28 cellular contexts compared by ENCODE assay signal in the genomic region with DNA sequence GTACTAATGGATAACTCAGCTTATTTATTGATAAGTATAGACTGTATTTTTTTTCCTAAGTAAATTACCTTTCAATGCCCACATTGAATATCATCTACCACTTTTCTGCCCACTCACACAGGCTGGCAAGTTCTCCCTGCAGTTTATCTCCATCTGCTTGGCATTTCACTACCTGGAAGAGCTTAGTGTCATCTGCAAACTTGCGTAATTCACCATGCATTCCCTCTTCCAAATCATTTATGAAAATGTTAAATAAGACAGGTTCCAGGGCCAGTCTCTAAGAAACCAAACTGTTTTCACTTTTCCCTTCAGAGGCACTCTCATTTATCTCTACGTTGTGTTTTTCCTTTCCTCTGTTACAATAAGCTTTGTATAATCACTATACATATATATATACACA.
"Had no signal": no experiment of that assay in that cellular context is flagged by ENCODE, and none has a peak within 500 bp of the region (broad histone marks: within the 10 kb centered on the region; RNA-seq: fewer than 3 reads in every experiment).

No MANE protein-coding gene starts in this region.

- H3K4me1 ChIP-seq: stomach, suprapubic skin, testis, thyroid gland, tibial artery, tibial nerve, transverse colon, upper lobe of left lung, upper lobe of right lung, uterus, vagina had no signal

- H3K27ac ChIP-seq: stomach, suprapubic skin, testis, thoracic aorta, thyroid gland, tibial artery, tibial nerve, transverse colon, upper lobe of left lung, upper lobe of right lung, uterus, vagina had no signal

- DNase-seq: stimulated activated CD4-positive, alpha-beta T cell treated with anti-CD3 and anti-CD28 coated beads, Interleukin-2, amount 100 ng/mL, for 48 hours; stimulated activated CD4-positive, alpha-beta T cell treated with anti-CD3 and anti-CD28 coated beads, Interleukin-4, amount 100 ng/mL, for 1 hour; stimulated activated CD4-positive, alpha-beta T cell treated with anti-CD3 and anti-CD28 coated beads, Interleukin-4, amount 100 ng/mL, for 24 hours; stimulated activated CD4-positive, alpha-beta T cell treated with anti-CD3 and anti-CD28 coated beads, Interleukin-4, amount 100 ng/mL, for 4 hours; stimulated activated CD8-positive, alpha-beta memory T cell treated with anti-CD3 and anti-CD28 coated beads, Interleukin-4, amount 100 ng/mL, for 48 hours; stimulated activated naive B cell treated with anti-CD40 and anti-IgM and Interleukin-4, amounts not matched to agents 10 μg/mL and 1 μg/mL and 100 μg/mL, for 72 hours; stimulated activated naive CD4-positive, alpha-beta T cell; stimulated activated naive CD4-positive, alpha-beta T cell treated with Interleukin-2 at 50 U/mL for 16 hours; stimulated activated naive CD8-positive, alpha-beta T cell treated with anti-CD3 and anti-CD28 coated beads, Interleukin-15, amount 100 ng/mL, for 72 hours; stimulated activated naive CD8-positive, alpha-beta T cell treated with anti-CD3 and anti-CD28 coated beads, Interleukin-15, Interleukin-2, amounts not matched to agents 100 U/mL and 50 U/mL, for 24 hours; stomach; substantia nigra; testis; thyroid gland; tibial artery; transverse colon; trophoblast cell; upper lobe of left lung; upper lobe of right lung; uterus had no signal

- ATAC-seq: stimulated activated effector memory CD8-positive, alpha-beta T cell treated with anti-CD3 and anti-CD28 coated beads, Interleukin-12 subunit alpha, Interleukin-12 subunit beta, amount 100 ng/mL, for 72 hours; stimulated activated memory B cell treated with anti-CD40 and anti-IgM and Interleukin-4, amounts not matched to agents 10 μg/mL and 1 μg/mL and 100 μg/mL, for 72 hours; stimulated activated naive B cell treated with anti-CD40 and anti-IgM and Interleukin-4, amounts not matched to agents 10 μg/mL and 1 μg/mL and 100 μg/mL, for 72 hours; stimulated activated naive CD8-positive, alpha-beta T cell treated with anti-CD3 and anti-CD28 coated beads, Interleukin-15, amount 100 ng/mL, for 72 hours; stimulated activated naive CD8-positive, alpha-beta T cell treated with anti-CD3 and anti-CD28 coated beads, Interleukin-15, Interleukin-2, amounts not matched to agents 100 U/mL and 50 U/mL, for 24 hours; upper lobe of right lung had no signal

- H3K36me3 ChIP-seq: stomach, suprapubic skin, thoracic aorta, thyroid gland, tibial artery, tibial nerve, transverse colon, upper lobe of left lung, upper lobe of right lung, uterus, vagina had no signal

- H3K4me3 ChIP-seq: stomach, suprapubic skin, testis, thoracic aorta, thyroid gland, tibial artery, tibial nerve, transverse colon, upper lobe of left lung, upper lobe of right lung, uterus, vagina had no signal

- H3K36me3 Mint-ChIP-seq: stimulated activated effector memory CD8-positive, alpha-beta T cell treated with anti-CD3 and anti-CD28 coated beads, Interleukin-12 subunit alpha, Interleukin-12 subunit beta, amount 100 ng/mL, for 72 hours; stimulated activated memory B cell treated with anti-CD40 and anti-IgM and Interleukin-4, amounts not matched to agents 10 μg/mL and 1 μg/mL and 100 μg/mL, for 72 hours; stimulated activated naive B cell treated with anti-CD40 and anti-IgM and Interleukin-4, amounts not matched to agents 10 μg/mL and 1 μg/mL and 100 μg/mL, for 72 hours; type B pancreatic cell had no signal

- H3K9me3 Mint-ChIP-seq: stimulated activated memory B cell treated with anti-CD40 and anti-IgM and Interleukin-4, amounts not matched to agents 10 μg/mL and 1 μg/mL and 100 μg/mL, for 72 hours; type B pancreatic cell had no signal

- H3K9me3 ChIP-seq: stomach, suprapubic skin, testis, thoracic aorta, thyroid gland, tibial artery, tibial nerve, transverse colon, upper lobe of left lung, upper lobe of right lung, uterus, vagina had no signal

- H3K27me3 ChIP-seq: stomach, suprapubic skin, testis, thyroid gland, tibial artery, tibial nerve, transverse colon, upper lobe of left lung, upper lobe of right lung, uterus, vagina had no signal

- H3K27ac Mint-ChIP-seq: stimulated activated effector memory CD8-positive, alpha-beta T cell treated with anti-CD3 and anti-CD28 coated beads, Interleukin-12 subunit alpha, Interleukin-12 subunit beta, amount 100 ng/mL, for 72 hours; stimulated activated memory B cell treated with anti-CD40 and anti-IgM and Interleukin-4, amounts not matched to agents 10 μg/mL and 1 μg/mL and 100 μg/mL, for 72 hours; stimulated activated naive B cell treated with anti-CD40 and anti-IgM and Interleukin-4, amounts not matched to agents 10 μg/mL and 1 μg/mL and 100 μg/mL, for 72 hours; stimulated activated naive CD8-positive, alpha-beta T cell treated with anti-CD3 and anti-CD28 coated beads, Interleukin-15, amount 100 ng/mL, for 72 hours; stimulated activated naive CD8-positive, alpha-beta T cell treated with anti-CD3 and anti-CD28 coated beads, Interleukin-15, Interleukin-2, amounts not matched to agents 100 ng/mL and 50 ng/mL, for 24 hours; type B pancreatic cell had no signal
